Comparison of ENCODE assay signal across 16 cellular contexts in the genomic region with DNA sequence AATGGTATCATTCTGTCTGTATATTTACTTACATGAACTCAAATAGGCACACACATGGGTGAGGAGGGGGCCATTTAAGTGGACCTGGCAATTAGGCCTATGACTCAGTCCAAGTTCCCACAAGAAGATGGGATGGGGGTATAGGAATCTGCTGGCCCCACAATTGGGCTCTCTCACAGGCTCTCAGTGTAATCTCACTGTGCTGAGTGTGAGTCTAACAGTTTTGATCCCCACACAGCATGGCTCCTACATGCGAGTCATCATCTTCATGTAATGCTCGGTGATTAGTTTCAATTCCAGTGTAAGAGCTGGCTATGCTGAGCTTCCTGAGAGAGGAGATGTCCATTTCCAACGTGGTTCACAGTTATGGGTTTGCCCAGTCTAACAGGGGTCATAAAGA.
DNase-seq lines count a peak whose midpoint lies in the region; ATAC-seq and TF ChIP-seq lines count a peak whose summit lies in the region.
"Had no signal": no experiment of that assay in that cellular context is flagged by ENCODE, and none has a peak within 500 bp of the region (broad histone marks: within the 10 kb centered on the region; RNA-seq: fewer than 3 reads in every experiment).

No MANE protein-coding gene starts in this region.

- no peak overlapping the region for H2BK5ac ChIP-seq in mesenchymal stem cell (ENCODE audit: low read depth, low read length, poor library complexity, severe bottlenecking)

- peak overlapping the region in 1 of 2 experiments; percentile 48 for H2BK12ac ChIP-seq in mesenchymal stem cell (ENCODE audit: low read length in 2 of 2)

- no peak overlapping the region for H4K91ac ChIP-seq in mesenchymal stem cell (ENCODE audit: low read length)

- intact Hi-C loops in CD14-positive monocyte (cut with micrococcal nuclease) (no loop called here), body of pancreas (cut with DNase I) (no loop called here), left ventricle myocardium superior (cut with micrococcal nuclease) (no loop called here), heart right ventricle (cut with DNase I) (no loop called here)

- TF ChIP-seq CTCF in CD14-positive monocyte (IDR thresholded peaks at IDR 0.05) (no peak), body of pancreas (IDR thresholded peaks at IDR 0.05) (no peak), heart right ventricle (IDR thresholded peaks at IDR 0.05) (no peak)

- H3K9me3 ChIP-seq in body of pancreas (no peaks in the 10 kb centered on the region), mesenchymal stem cell (ENCODE audit: control insufficient read depth, low read length) (no peaks in the 10 kb centered on the region), heart right ventricle (peaks cover 0 to 7% (median 0%) of the 10 kb centered on the region in 11 donors)
- H3K9me3 ChIP-seq: SJCRH30, uterus had no signal

- H3K27me3 ChIP-seq in body of pancreas (no peaks in the 10 kb centered on the region), mesenchymal stem cell (ENCODE audit: control insufficient read depth in 1 of 2, insufficient read depth in 1 of 2, low read length in 2 of 2) (no peaks in the 10 kb centered on the region), heart right ventricle (no peaks in the 10 kb centered on the region)
- H3K27me3 ChIP-seq: SJCRH30, uterus had no signal

- H3K4ac ChIP-seq in mesenchymal stem cell (ENCODE audit: low read depth in 1 of 2, low read length in 2 of 2): no peak overlapping the region

- no peak overlapping the region for H4K8ac ChIP-seq in mesenchymal stem cell (ENCODE audit: low read length)

- H3K36me3 ChIP-seq in body of pancreas (replicated peaks in 1 of 2; ENCODE audit: insufficient read depth in 1 of 2, low read depth in 2 of 2): no peaks in the 10 kb centered on the region
- H3K36me3 ChIP-seq in mesenchymal stem cell (ENCODE audit: control insufficient read depth in 1 of 2, insufficient read depth in 2 of 2, low read depth in 1 of 2, low read length in 2 of 2): no peaks in the 10 kb centered on the region
- no peaks in the 10 kb centered on the region for H3K36me3 ChIP-seq in heart right ventricle
- H3K36me3 ChIP-seq: SJCRH30, uterus had no signal

- ATAC-seq in body of pancreas (no peak), left ventricle myocardium superior (no peak), heart right ventricle (no peak)

- DNase-seq in CD14-positive monocyte (ENCODE audit: low spot score) (no peak), HT1080 (ENCODE audit: low read depth) (peak; percentile 67), body of pancreas (no peak), mesenchymal stem cell (peak; percentile 73), left ventricle myocardium superior (no peak), OCI-M2 (lab: John Stamatoyannopoulos, UW; ENCODE audit: unreplicated experiment) (no peak), heart right ventricle (no peak)
- DNase-seq in activated CD4-positive, alpha-beta T cell treated with anti-CD3 and anti-CD28 coated beads for 48 hours: no peak
- DNase-seq: activated naive CD4-positive, alpha-beta T cell treated with anti-CD3 and anti-CD28 coated beads, Interleukin-2, amount 50 U/mL, for 16 hours; midbrain; NCI-H1694 treated with DMSO at 0.1 percent for 48 hours; SJCRH30; stimulated activated CD4-positive, alpha-beta T cell treated with anti-CD3 and anti-CD28 coated beads, Interleukin-1b, Interleukin-23, amount 100 ng/mL, for 48 hours; uterus had no signal

- H3K4me1 ChIP-seq in body of pancreas (peaks cover 11% of the 10 kb centered on the region), mesenchymal stem cell (ENCODE audit: control insufficient read depth, insufficient read depth, low read depth, low read length) (peaks cover 3% of the 10 kb centered on the region), heart right ventricle (peaks cover 0 to 47% (median 9%) of the 10 kb centered on the region in 9 donors)
- H3K4me1 ChIP-seq: SJCRH30 had no signal

- H3K27ac Mint-ChIP-seq in CD14-positive monocyte: peak overlapping the region in 6 of 7 donors; percentile 11 to 92 (median 81)
- H3K27ac Mint-ChIP-seq: B cell had no signal

- peak overlapping the region; percentile 27 for H3K9ac ChIP-seq in mesenchymal stem cell (ENCODE audit: low read length)
- H3K9ac ChIP-seq: KMS-11 had no signal

- H3K4me3 ChIP-seq in body of pancreas: no peak overlapping the region
- H3K4me3 ChIP-seq in mesenchymal stem cell (ENCODE audit: insufficient read depth in 1 of 2, low read depth in 1 of 2, low read length in 2 of 2): no peak overlapping the region
- H3K4me3 ChIP-seq in heart right ventricle: no peak overlapping the region
- H3K4me3 ChIP-seq: SJCRH30, uterus had no signal

- no peak overlapping the region for H2AFZ ChIP-seq in mesenchymal stem cell (ENCODE audit: low read depth, low read length)

- peaks cover 0 to 12% (median 5%) of the 10 kb centered on the region in 7 donors for H3K9me3 Mint-ChIP-seq in CD14-positive monocyte

- WGBS in body of pancreas, 2 donors: 81 to 82% methylated on average over 3 of the region's 3 CpGs
- WGBS in mesenchymal stem cell: 71% methylated on average over 3 of the region's 3 CpGs
- 91 to 92% methylated on average over 3 of the region's 3 CpGs for WGBS in heart right ventricle, 2 donors

- H2BK120ac ChIP-seq in mesenchymal stem cell (ENCODE audit: low read depth, low read length): no peak overlapping the region

- TF ChIP-seq POLR2A in body of pancreas (IDR thresholded peaks at IDR 0.05): no peak

- H3K27ac ChIP-seq in body of pancreas (peak overlapping the region in 3 of 4 donors; percentile 58 to 79 (median 70)), mesenchymal stem cell (ENCODE audit: low read length, poor library complexity, severe bottlenecking) (no peak overlapping the region), heart right ventricle (peak overlapping the region in 1 of 10 donors; percentile 72)
- H3K27ac ChIP-seq: KMS-11, SJCRH30 had no signal

- no peak overlapping the region for H3K14ac ChIP-seq in mesenchymal stem cell (ENCODE audit: low read length in 2 of 2)

- H3K4me1 Mint-ChIP-seq in CD14-positive monocyte: peaks cover 34% of the 10 kb centered on the region
- H3K4me1 Mint-ChIP-seq: B cell had no signal

- H3K18ac ChIP-seq in mesenchymal stem cell (ENCODE audit: low read depth in 1 of 2, low read length in 2 of 2): peak overlapping the region; percentile 47 to 68

- no peak overlapping the region for H2AK5ac ChIP-seq in mesenchymal stem cell (ENCODE audit: low read length, severe bottlenecking)

- H3K79me1 ChIP-seq in mesenchymal stem cell (replicated peaks; ENCODE audit: low read length, poor library complexity, severe bottlenecking): no peaks in the 10 kb centered on the region

- no peak overlapping the region for H3K4me3 Mint-ChIP-seq in CD14-positive monocyte
- H3K4me3 Mint-ChIP-seq: B cell had no signal

- no peak overlapping the region for H2BK15ac ChIP-seq in mesenchymal stem cell (ENCODE audit: low read depth, poor library complexity, severe bottlenecking)

- H3K36me3 Mint-ChIP-seq in CD14-positive monocyte: peaks cover 0 to 3% of the 10 kb centered on the region in 2 donors

- H3K27me3 Mint-ChIP-seq in CD14-positive monocyte (ENCODE audit: low read depth in 3 of 3): peaks cover 0 to 2% (median 0%) of the 10 kb centered on the region in 3 donors
- H3K27me3 Mint-ChIP-seq: B cell had no signal

- H3K23ac ChIP-seq in mesenchymal stem cell (ENCODE audit: low read length in 2 of 2): no peak overlapping the region

- no peak overlapping the region for H3K4me2 ChIP-seq in mesenchymal stem cell (ENCODE audit: low read length, poor library complexity, severe bottlenecking)
- H3K4me2 ChIP-seq: KMS-11 had no signal

Comparison
In these comparisons a context has a peak if more than half of its experiments do, and no peak if none do; other contexts are left out.
1. DNase-seq: peak in HT1080 (single experiment) and mesenchymal stem cell (single experiment); none in CD14-positive monocyte (single experiment), body of pancreas (0 of 4), left ventricle myocardium superior (single experiment), activated CD4-positive, alpha-beta T cell treated with anti-CD3 and anti-CD28 coated beads for 48 hours (single experiment), OCI-M2 (single experiment) and heart right ventricle (0 of 2).